In genomic region chr16:64580558-64580957, GRCh38 we compare ENCODE assay signal across 2 cellular contexts.
TF ChIP-seq lines count a peak whose summit lies in the region.

No MANE protein-coding gene starts in this region.

TF ChIP-seq in GM23338, 12 proteins besides CTCF, POLR2A, EP300 and RAD21 (continued from another document):
- TF ChIP-seq ZNF331 (CRISPR knock-in tag; IDR thresholded peaks at IDR 0.05; ENCODE audit: low read depth) (no peak), CREB1 (CRISPR knock-in tag; IDR thresholded peaks at IDR 0.05; ENCODE audit: low read depth) (peak; percentile 31; the same call in 1 of the 2 replicates), ZNF462 (CRISPR knock-in tag; IDR thresholded peaks at IDR 0.05) (no peak), EZH2 (IDR thresholded peaks at IDR 0.05; ENCODE audit: low read depth, unreplicated experiment) (no peak)

TF ChIP-seq in H1, 55 proteins besides CTCF, POLR2A, EP300 and RAD21 (continued from another document):
- no peak for TF ChIP-seq NANOG (IDR thresholded peaks at IDR 0.05; ENCODE audit: insufficient read depth, low read depth, low read length, poor library complexity, severe bottlenecking)
- no peak for TF ChIP-seq CBX5 (IDR thresholded peaks at IDR 0.05; ENCODE audit: low read depth, low read length)
- no peak for TF ChIP-seq EZH2 (IDR thresholded peaks at IDR 0.05; ENCODE audit: low read depth, low read length, severe bottlenecking)
- no peak for TF ChIP-seq SRF (IDR thresholded peaks at IDR 0.05; ENCODE audit: low read depth, low read length)
- no peak for TF ChIP-seq RNF2 (IDR thresholded peaks at IDR 0.05; ENCODE audit: borderline replicate concordance, low read depth, low read length, missing control alignments, poor library complexity, severe bottlenecking)
- TF ChIP-seq RXRA (IDR thresholded peaks at IDR 0.05; ENCODE audit: insufficient read depth, low read depth, low read length): no peak
- no peak for TF ChIP-seq NRF1 (IDR thresholded peaks at IDR 0.05; ENCODE audit: low read depth, low read length)
- TF ChIP-seq GABPA (IDR thresholded peaks at IDR 0.05; ENCODE audit: borderline replicate concordance, insufficient read depth, low read length): no peak
- no peak for TF ChIP-seq YY1 (IDR thresholded peaks at IDR 0.05; ENCODE audit: low read depth, low read length)
- TF ChIP-seq RBBP5 (IDR thresholded peaks at IDR 0.05; ENCODE audit: borderline replicate concordance, low read depth, low read length): no peak
- TF ChIP-seq, protein P1, sequence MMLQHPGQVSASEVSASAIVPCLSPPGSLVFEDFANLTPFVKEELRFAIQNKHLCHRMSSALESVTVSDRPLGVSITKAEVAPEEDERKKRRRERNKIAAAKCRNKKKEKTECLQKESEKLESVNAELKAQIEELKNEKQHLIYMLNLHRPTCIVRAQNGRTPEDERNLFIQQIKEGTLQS (IDR thresholded peaks at IDR 0.05; ENCODE audit: insufficient read depth, low read depth, low read length): no peak
- TF ChIP-seq HDAC2 (IDR thresholded peaks at IDR 0.05; ENCODE audit: borderline replicate concordance in 1 of 2, low read depth in 2 of 2, low read length in 2 of 2): no peak; a peak in 1 of 4 replicates
- TF ChIP-seq ASH2L (IDR thresholded peaks at IDR 0.05; ENCODE audit: low read length): no peak
- no peak for TF ChIP-seq BACH1 (IDR thresholded peaks at IDR 0.05; ENCODE audit: low read length)
- no peak for TF ChIP-seq BCL11A (IDR thresholded peaks at IDR 0.05; ENCODE audit: low read depth in 2 of 2, low read length in 2 of 2)
- no peak for TF ChIP-seq CHD7 (IDR thresholded peaks at IDR 0.05; ENCODE audit: insufficient replicate concordance, low read length)
- no peak for TF ChIP-seq TBP (IDR thresholded peaks at IDR 0.05; ENCODE audit: low read depth, low read length)
- no peak for TF ChIP-seq TAF1 (IDR thresholded peaks at IDR 0.05; ENCODE audit: low read depth, low read length)
- TF ChIP-seq, protein P2, sequence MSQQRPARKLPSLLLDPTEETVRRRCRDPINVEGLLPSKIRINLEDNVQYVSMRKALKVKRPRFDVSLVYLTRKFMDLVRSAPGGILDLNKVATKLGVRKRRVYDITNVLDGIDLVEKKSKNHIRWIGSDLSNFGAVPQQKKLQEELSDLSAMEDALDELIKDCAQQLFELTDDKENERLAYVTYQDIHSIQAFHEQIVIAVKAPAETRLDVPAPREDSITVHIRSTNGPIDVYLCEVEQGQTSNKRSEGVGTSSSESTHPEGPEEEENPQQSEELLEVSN (IDR thresholded peaks at IDR 0.05): peak; percentile 98
- TF ChIP-seq, protein P3, sequence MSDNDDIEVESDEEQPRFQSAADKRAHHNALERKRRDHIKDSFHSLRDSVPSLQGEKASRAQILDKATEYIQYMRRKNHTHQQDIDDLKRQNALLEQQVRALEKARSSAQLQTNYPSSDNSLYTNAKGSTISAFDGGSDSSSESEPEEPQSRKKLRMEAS (IDR thresholded peaks at IDR 0.05): peak; percentile 98
- TF ChIP-seq GTF2F1 (IDR thresholded peaks at IDR 0.05; ENCODE audit: borderline replicate concordance, low read depth, low read length): no peak
- TF ChIP-seq CEBPB (IDR thresholded peaks at IDR 0.05; ENCODE audit: low read depth, low read length): no peak
- TF ChIP-seq BRCA1 (IDR thresholded peaks at IDR 0.05; ENCODE audit: low read depth, low read length): no peak
- peak; percentile 45; the same call in 1 of the 2 replicates for TF ChIP-seq POU5F1 (IDR thresholded peaks at IDR 0.05; ENCODE audit: low read depth, low read length)
- TF ChIP-seq JUN (IDR thresholded peaks at IDR 0.05; ENCODE audit: low read depth, low read length): no peak
